ENCODE assay signal across 8 cellular contexts in the genomic region with DNA sequence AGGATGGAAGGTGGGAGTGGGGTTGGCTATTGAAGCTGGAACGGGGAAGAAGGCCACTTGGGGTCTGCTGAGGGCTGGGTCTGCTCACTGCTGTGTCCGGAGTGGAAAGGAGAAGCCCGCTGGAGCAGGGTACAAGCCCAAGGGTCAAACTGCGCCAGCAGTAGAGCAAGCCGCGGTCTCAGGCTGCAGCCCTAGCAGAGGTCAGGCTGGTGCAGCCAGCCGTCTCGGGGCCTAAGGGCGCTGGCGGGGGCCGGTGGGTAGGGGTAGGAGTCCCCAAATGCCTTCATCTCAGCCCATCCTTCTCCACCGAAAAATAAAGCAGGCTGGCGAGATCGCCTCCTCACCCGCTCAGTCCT. TPM values are rescaled to one million over a fixed set of nuclear protein-coding genes. Genes with fewer than 3 reads are reported as not detected.
DNase-seq lines count a peak whose midpoint lies in the region; ATAC-seq lines count a peak whose summit lies in the region.

No MANE protein-coding gene starts in this region.

- H3K9me3 Mint-ChIP-seq in stimulated activated naive CD8-positive, alpha-beta T cell treated with anti-CD3 and anti-CD28 coated beads, Interleukin-15, Interleukin-2, amounts not matched to agents 100 ng/mL and 50 ng/mL, for 24 hours, result no peaks in the 10 kb centered on the region
- peaks cover 0 to 9% (median 0%) of the 10 kb centered on the region in 11 donors for H3K9me3 Mint-ChIP-seq in naive thymus-derived CD4-positive, alpha-beta T cell

- H3K27ac ChIP-seq in effector memory CD4-positive, alpha-beta T cell (ENCODE audit: insufficient read depth, low read length, poor library complexity, severe bottlenecking), result no peak overlapping the region
- H3K27ac ChIP-seq in naive thymus-derived CD4-positive, alpha-beta T cell (ENCODE audit: low read depth, low read length), result no peak overlapping the region

- peaks cover 34% of the 10 kb centered on the region for H3K27me3 Mint-ChIP-seq in stimulated activated naive CD8-positive, alpha-beta T cell treated with anti-CD3 and anti-CD28 coated beads, Interleukin-15, Interleukin-2, amounts not matched to agents 100 ng/mL and 50 ng/mL, for 24 hours
- H3K27me3 Mint-ChIP-seq in naive thymus-derived CD4-positive, alpha-beta T cell, result peaks cover 5 to 37% (median 17%) of the 10 kb centered on the region in 5 donors

- ATAC-seq in stimulated activated naive CD8-positive, alpha-beta T cell treated with anti-CD3 and anti-CD28 coated beads, Interleukin-15, Interleukin-2, amounts not matched to agents 100 U/mL and 50 U/mL, for 24 hours, result no peak
- ATAC-seq in naive thymus-derived CD4-positive, alpha-beta T cell, result peak; percentile 16
- no peak for ATAC-seq in HG03139 (IDR thresholded peaks at IDR 0.05; ENCODE audit: unreplicated experiment)

- CTCF ChIA-PET in naive thymus-derived CD4-positive, alpha-beta T cell (lab: Charles Lee), result no interaction called here

- H3K27ac Mint-ChIP-seq in stimulated activated naive CD8-positive, alpha-beta T cell treated with anti-CD3 and anti-CD28 coated beads, Interleukin-15, Interleukin-2, amounts not matched to agents 100 ng/mL and 50 ng/mL, for 24 hours, result no peak overlapping the region
- peak overlapping the region in 1 of 9 donors; percentile 70 for H3K27ac Mint-ChIP-seq in naive thymus-derived CD4-positive, alpha-beta T cell

- peaks cover 14% of the 10 kb centered on the region for H3K4me1 ChIP-seq in effector memory CD4-positive, alpha-beta T cell (ENCODE audit: control insufficient read depth, insufficient read depth, low read length, poor library complexity, severe bottlenecking)
- no peaks in the 10 kb centered on the region for H3K4me1 ChIP-seq in naive thymus-derived CD4-positive, alpha-beta T cell (ENCODE audit: control insufficient read depth in 2 of 2, insufficient read depth in 2 of 2, low read length in 2 of 2)

- intact Hi-C loops in naive thymus-derived CD4-positive, alpha-beta T cell (cut with micrococcal nuclease), result loop anchor here (5.0 to 10.0 kb wide), 2 partner anchors 60 to 92 kb away; no protein-coding TSS in a partner anchor

- H3K27me3 ChIP-seq in MG63, result no peaks in the 10 kb centered on the region
- peaks cover 10% of the 10 kb centered on the region for H3K27me3 ChIP-seq in effector memory CD4-positive, alpha-beta T cell (replicated peaks; ENCODE audit: control insufficient read depth, insufficient read depth, low read length, poor library complexity, severe bottlenecking)
- H3K27me3 ChIP-seq in naive thymus-derived CD4-positive, alpha-beta T cell (ENCODE audit: control insufficient read depth in 2 of 2, insufficient read depth in 2 of 2, low read length in 2 of 2), result no peaks in the 10 kb centered on the region

- H3K36me3 ChIP-seq in MG63, result peaks cover 3% of the 10 kb centered on the region
- H3K36me3 ChIP-seq in effector memory CD4-positive, alpha-beta T cell (ENCODE audit: control insufficient read depth, insufficient read depth, low read length), result no peaks in the 10 kb centered on the region
- H3K36me3 ChIP-seq in naive thymus-derived CD4-positive, alpha-beta T cell (ENCODE audit: control insufficient read depth in 2 of 3, insufficient read depth in 3 of 3, low read length in 3 of 3), result no peaks in the 10 kb centered on the region

- no peaks in the 10 kb centered on the region for H3K9me3 ChIP-seq in MG63
- H3K9me3 ChIP-seq in effector memory CD4-positive, alpha-beta T cell (ENCODE audit: control insufficient read depth, low read length), result no peaks in the 10 kb centered on the region
- H3K9me3 ChIP-seq in naive thymus-derived CD4-positive, alpha-beta T cell (ENCODE audit: control insufficient read depth in 2 of 3, low read length in 3 of 3), result no peaks in the 10 kb centered on the region

- peak overlapping the region; percentile 57 for H3K4me3 Mint-ChIP-seq in stimulated activated naive CD8-positive, alpha-beta T cell treated with anti-CD3 and anti-CD28 coated beads, Interleukin-15, Interleukin-2, amounts not matched to agents 100 ng/mL and 50 ng/mL, for 24 hours
- peak overlapping the region; percentile 51 to 73 (median 68) for H3K4me3 Mint-ChIP-seq in naive thymus-derived CD4-positive, alpha-beta T cell

- DNase-seq in stimulated activated naive CD8-positive, alpha-beta T cell treated with anti-CD3 and anti-CD28 coated beads, Interleukin-15, Interleukin-2, amounts not matched to agents 100 U/mL and 50 U/mL, for 24 hours, result no peak
- DNase-seq in MG63, result no peak
- no peak for DNase-seq in effector memory CD4-positive, alpha-beta T cell
- no peak for DNase-seq in naive thymus-derived CD4-positive, alpha-beta T cell
- no peak for DNase-seq in NCI-H1694 treated with DMSO at 0.1 percent for 48 hours (lab: John Stamatoyannopoulos, UW)
- no peak for DNase-seq in NCI-H2029 treated with DMSO at 0.1 percent for 48 hours (lab: John Stamatoyannopoulos, UW)

- H3K4me1 Mint-ChIP-seq in stimulated activated naive CD8-positive, alpha-beta T cell treated with anti-CD3 and anti-CD28 coated beads, Interleukin-15, Interleukin-2, amounts not matched to agents 100 ng/mL and 50 ng/mL, for 24 hours (ENCODE audit: low read depth), result peaks cover 8% of the 10 kb centered on the region
- peaks cover 0 to 20% (median 8%) of the 10 kb centered on the region in 7 donors for H3K4me1 Mint-ChIP-seq in naive thymus-derived CD4-positive, alpha-beta T cell

- peak overlapping the region; percentile 58 for H3K4me3 ChIP-seq in MG63
- H3K4me3 ChIP-seq in effector memory CD4-positive, alpha-beta T cell (ENCODE audit: insufficient read depth, low read depth, low read length, poor library complexity, severe bottlenecking), result peak overlapping the region; percentile 61
- peak overlapping the region; percentile 41 for H3K4me3 ChIP-seq in naive thymus-derived CD4-positive, alpha-beta T cell (ENCODE audit: low read length)

- POLR2A ChIA-PET in naive thymus-derived CD4-positive, alpha-beta T cell (lab: Charles Lee), result no interaction called here

- H3K36me3 Mint-ChIP-seq in stimulated activated naive CD8-positive, alpha-beta T cell treated with anti-CD3 and anti-CD28 coated beads, Interleukin-15, Interleukin-2, amounts not matched to agents 100 ng/mL and 50 ng/mL, for 24 hours (ENCODE audit: low read depth), result no peaks in the 10 kb centered on the region
- H3K36me3 Mint-ChIP-seq in naive thymus-derived CD4-positive, alpha-beta T cell, result peaks cover 0 to 7% (median 0%) of the 10 kb centered on the region in 5 donors

RNA-seq across cellular contexts. Expression of a gene that starts 0.7 kb away (rescaled TPM):
- 76.1 and 78.4 TPM in 2 replicates for total RNA-seq in MG63 (2014; rRNA removed; shearing (Covaris generic); ENCODE audit: low replicate concordance)
- 10 to 100 TPM in 1 of 5 experiments, 1 to 10 TPM in 2, under 1 TPM in 2; 0.86 to 29.0 (median 1.5) TPM for total RNA-seq in naive thymus-derived CD4-positive, alpha-beta T cell
- polyA plus RNA-seq in naive thymus-derived CD4-positive, alpha-beta T cell, result not detected
